1 cellular context compared by ENCODE assay signal in genomic region chr18:6404834-6405233, GRCh38.
TF ChIP-seq lines count a peak whose summit lies in the region.

No MANE protein-coding gene starts in this region.

TF ChIP-seq in HepG2, 621 proteins besides CTCF, POLR2A, EP300 and RAD21:
- no peak for TF ChIP-seq NCOR1 (IDR thresholded peaks at IDR 0.05; ENCODE audit: borderline replicate concordance, low read length)
- TF ChIP-seq ZNF878 (CRISPR knock-in tag; IDR thresholded peaks at IDR 0.05), result no peak
- no peak for TF ChIP-seq ATRX (CRISPR knock-in tag; IDR thresholded peaks at IDR 0.05; ENCODE audit: borderline replicate concordance)
- no peak for TF ChIP-seq ZNF407 (CRISPR knock-in tag; IDR thresholded peaks at IDR 0.05; ENCODE audit: not compliant biosample characterization)
- TF ChIP-seq, protein P1, sequence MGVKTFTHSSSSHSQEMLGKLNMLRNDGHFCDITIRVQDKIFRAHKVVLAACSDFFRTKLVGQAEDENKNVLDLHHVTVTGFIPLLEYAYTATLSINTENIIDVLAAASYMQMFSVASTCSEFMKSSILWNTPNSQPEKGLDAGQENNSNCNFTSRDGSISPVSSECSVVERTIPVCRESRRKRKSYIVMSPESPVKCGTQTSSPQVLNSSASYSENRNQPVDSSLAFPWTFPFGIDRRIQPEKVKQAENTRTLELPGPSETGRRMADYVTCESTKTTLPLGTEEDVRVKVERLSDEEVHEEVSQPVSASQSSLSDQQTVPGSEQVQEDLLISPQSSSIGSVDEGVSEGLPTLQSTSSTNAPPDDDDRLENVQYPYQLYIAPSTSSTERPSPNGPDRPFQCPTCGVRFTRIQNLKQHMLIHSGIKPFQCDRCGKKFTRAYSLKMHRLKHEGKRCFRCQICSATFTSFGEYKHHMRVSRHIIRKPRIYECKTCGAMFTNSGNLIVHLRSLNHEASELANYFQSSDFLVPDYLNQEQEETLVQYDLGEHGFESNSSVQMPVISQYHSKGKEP (CRISPR knock-in tag; IDR thresholded peaks at IDR 0.05), result no peak
- peak; percentile 52; the same call in 1 of the 2 replicates for TF ChIP-seq MAFF (IDR thresholded peaks at IDR 0.05; ENCODE audit: low read depth, low read length)
- TF ChIP-seq ZNF275 (CRISPR knock-in tag; IDR thresholded peaks at IDR 0.05; ENCODE audit: borderline replicate concordance), result no peak
- no peak for TF ChIP-seq FIP1L1 (IDR thresholded peaks at IDR 0.05; ENCODE audit: borderline replicate concordance, insufficient read depth, low read depth, low read length)
- TF ChIP-seq, protein P2, sequence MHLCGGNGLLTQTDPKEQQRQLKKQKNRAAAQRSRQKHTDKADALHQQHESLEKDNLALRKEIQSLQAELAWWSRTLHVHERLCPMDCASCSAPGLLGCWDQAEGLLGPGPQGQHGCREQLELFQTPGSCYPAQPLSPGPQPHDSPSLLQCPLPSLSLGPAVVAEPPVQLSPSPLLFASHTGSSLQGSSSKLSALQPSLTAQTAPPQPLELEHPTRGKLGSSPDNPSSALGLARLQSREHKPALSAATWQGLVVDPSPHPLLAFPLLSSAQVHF (CRISPR knock-in tag; IDR thresholded peaks at IDR 0.05), result no peak
- TF ChIP-seq SIN3B (IDR thresholded peaks at IDR 0.05; ENCODE audit: low read length), result no peak
- TF ChIP-seq MAFK (conservative IDR thresholded peaks at IDR 0.05 in 1 of 2, IDR thresholded peaks at IDR 0.05 in 1 of 2; ENCODE audit: low read length in 2 of 2), result peak; percentile 48 to 78; a peak in 2 of 4 replicates
